In the genomic region with DNA sequence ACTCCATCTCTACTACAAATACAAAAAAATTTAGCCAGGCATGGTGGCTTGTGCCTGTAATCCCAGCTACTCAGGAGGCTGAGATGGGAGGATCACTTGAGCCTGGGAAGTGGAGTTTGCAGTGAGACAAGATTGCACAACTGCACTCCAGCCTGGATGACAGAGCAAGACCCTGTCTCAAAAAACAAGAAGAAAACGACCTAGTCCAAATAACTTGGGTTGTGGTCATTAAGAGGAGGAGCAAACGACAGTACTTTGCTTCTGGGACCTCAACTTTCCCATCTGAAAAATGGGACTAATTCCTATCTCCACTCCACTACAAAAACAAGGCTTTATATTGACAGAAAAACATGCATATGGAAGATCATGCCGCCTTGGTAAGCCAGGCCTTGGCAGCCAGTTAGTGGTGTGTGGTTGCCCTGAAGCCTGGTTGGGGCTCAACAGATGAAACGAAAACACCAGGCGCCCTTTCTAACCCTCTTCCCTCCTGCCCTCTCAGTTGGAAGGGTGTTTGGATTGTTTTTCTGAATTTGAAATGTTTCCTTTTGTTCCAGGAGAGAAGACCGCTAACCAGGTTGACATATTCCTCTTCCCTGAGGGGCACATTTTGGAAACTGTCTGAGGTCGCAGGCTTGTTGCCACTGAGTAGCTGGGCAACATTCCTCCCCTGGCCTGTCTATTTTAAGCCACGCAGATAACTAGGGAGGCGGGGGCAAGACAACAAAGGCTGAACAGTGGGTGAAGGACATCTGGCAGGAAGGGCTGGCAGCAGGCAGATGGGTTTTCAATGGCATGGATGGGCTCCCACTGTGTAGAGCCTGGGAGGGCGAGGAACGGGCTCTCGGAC, we compare ENCODE assay signal across 12 cellular contexts. TPM values are rescaled to one million over a fixed set of nuclear protein-coding genes. Genes with fewer than 3 reads are reported as not detected.
A peak's percentile ranks its signal among the peaks of the same experiment; 100 is the strongest.
DNase-seq lines count a peak whose midpoint lies in the region; ATAC-seq, FAIRE-seq and TF ChIP-seq lines count a peak whose summit lies in the region.
"Had no signal": no experiment of that assay in that cellular context is flagged by ENCODE, and none has a peak within 500 bp of the region (broad histone marks: within the 10 kb centered on the region; RNA-seq: fewer than 3 reads in every experiment).

No MANE protein-coding gene starts in this region.

- H3K79me2 ChIP-seq in HepG2 (ENCODE audit: insufficient read depth, low read length) (no peaks in the 10 kb centered on the region), keratinocyte (ENCODE audit: control insufficient read depth, insufficient read depth, low read length) (no peaks in the 10 kb centered on the region)

- H3K4me3 ChIP-seq in HepG2 (replicated peaks in 1 of 3; ENCODE audit: insufficient read depth in 1 of 3, low read depth in 2 of 3, low read length in 3 of 3): no peak overlapping the region; a peak in 1 of 6 replicates
- no peak overlapping the region for H3K4me3 ChIP-seq in right lobe of liver
- H3K4me3 ChIP-seq in keratinocyte (ENCODE audit: control insufficient read depth in 2 of 3, extremely low read depth in 1 of 3, insufficient read depth in 2 of 3, low read depth in 1 of 3, low read length in 3 of 3): no peak overlapping the region

- no peaks in the 10 kb centered on the region for H3K27me3 Mint-ChIP-seq in activated naive CD8-positive, alpha-beta T cell treated with anti-CD3 and anti-CD28 coated beads for 36 hours
- peaks cover 3% of the 10 kb centered on the region for H3K27me3 Mint-ChIP-seq in activated naive CD8-positive, alpha-beta T cell treated with anti-CD3 and anti-CD28 coated beads, Interleukin-2, amount 50 U/mL, for 24 hours

- no peak overlapping the region for H2AFZ ChIP-seq in HepG2 (ENCODE audit: low read length)
- no peak overlapping the region for H2AFZ ChIP-seq in keratinocyte (ENCODE audit: control insufficient read depth, low read length)

- H3K27me3 ChIP-seq in HepG2 (ENCODE audit: control insufficient read depth in 1 of 2, insufficient read depth in 2 of 2, low read length in 2 of 2): no peaks in the 10 kb centered on the region
- H3K27me3 ChIP-seq in right lobe of liver: no peaks in the 10 kb centered on the region
- H3K27me3 ChIP-seq in keratinocyte (ENCODE audit: control insufficient read depth, extremely low read depth, insufficient read depth, low read length): no peaks in the 10 kb centered on the region

- no TSS peak for BruUV-seq in HepG2 (replicated peaks; lab: Mats Ljungman, UMichigan)

- WGBS in HepG2 (ENCODE audit: low lambda C conversion rate): 39% methylated on average over 12 of the region's 12 CpGs
- 76% methylated on average over 8 of the region's 12 CpGs for WGBS in right lobe of liver (ENCODE audit: insufficient coverage, low coverage, low lambda C conversion rate, missing lambda C conversion rate)

- H4K20me1 ChIP-seq in HepG2 (ENCODE audit: insufficient read depth, low read length): no peaks in the 10 kb centered on the region
- no peaks in the 10 kb centered on the region for H4K20me1 ChIP-seq in keratinocyte (ENCODE audit: control insufficient read depth, extremely low read depth, insufficient read depth, low read length)

- dilution Hi-C loops in keratinocyte (cut with MboI; ENCODE audit: extremely low pct_ligation_motif_present, low sequenced_read_pairs): no loop called here

- H3K9me3 ChIP-seq in HepG2 (ENCODE audit: low read length) (no peaks in the 10 kb centered on the region), right lobe of liver (no peaks in the 10 kb centered on the region), keratinocyte (ENCODE audit: control insufficient read depth, low read depth, low read length) (no peaks in the 10 kb centered on the region)

- H3K4me3 Mint-ChIP-seq in activated naive CD8-positive, alpha-beta T cell treated with anti-CD3 and anti-CD28 coated beads for 36 hours: no peak overlapping the region
- no peak overlapping the region for H3K4me3 Mint-ChIP-seq in activated naive CD8-positive, alpha-beta T cell treated with anti-CD3 and anti-CD28 coated beads, Interleukin-2, amount 50 U/mL, for 24 hours

- CTCF ChIA-PET in HepG2 (lab: Yijun Ruan, JAX; ENCODE audit: low intra/inter-chr PET ratio, low total read pairs): no interaction called here

- H3K9me3 Mint-ChIP-seq in activated naive CD8-positive, alpha-beta T cell treated with anti-CD3 and anti-CD28 coated beads for 36 hours: no peaks in the 10 kb centered on the region
- H3K9me3 Mint-ChIP-seq in activated naive CD8-positive, alpha-beta T cell treated with anti-CD3 and anti-CD28 coated beads, Interleukin-2, amount 50 U/mL, for 24 hours: no peaks in the 10 kb centered on the region

- peak overlapping the region; percentile 32; the same call in 1 of the 2 replicates for H3K4me2 ChIP-seq in HepG2 (ENCODE audit: low read depth, low read length)
- no peak overlapping the region for H3K4me2 ChIP-seq in keratinocyte (ENCODE audit: control insufficient read depth, extremely low read depth, insufficient read depth, low read depth, low read length)

- no peaks in the 10 kb centered on the region for H3K36me3 ChIP-seq in HepG2 (replicated peaks in 1 of 2; ENCODE audit: control insufficient read depth in 1 of 2, insufficient read depth in 2 of 2, low read length in 2 of 2)
- no peaks in the 10 kb centered on the region for H3K36me3 ChIP-seq in right lobe of liver
- no peaks in the 10 kb centered on the region for H3K36me3 ChIP-seq in keratinocyte (ENCODE audit: control insufficient read depth in 2 of 2, extremely low read depth in 1 of 2, insufficient read depth in 2 of 2, low read length in 2 of 2)

- in situ Hi-C loops in HepG2 (cut with HindIII; ENCODE audit: extremely low pct_ligation_motif_present, low pct_unique_long_range_greater_than_20kb): no loop called here

- no peak for TF ChIP-seq RAD21 in HepG2 (CRISPR knock-in tag; IDR thresholded peaks at IDR 0.05)

- peak; percentile 65 for ATAC-seq in HepG2
- ATAC-seq in right lobe of liver: no peak
- no peak for ATAC-seq in activated naive CD8-positive, alpha-beta T cell treated with anti-CD3 and anti-CD28 coated beads, Interleukin-2, amount 50 U/mL, for 24 hours

- POLR2A ChIA-PET in HepG2 (lab: Yijun Ruan, JAX): no interaction called here

- FAIRE-seq in HepG2 (lab: Jason Lieb, UNC) (no peak), keratinocyte (lab: Jason Lieb, UNC) (peak; percentile 17)

- TF ChIP-seq CTCF in HepG2 (CRISPR knock-in tag; IDR thresholded peaks at IDR 0.05): no peak
- TF ChIP-seq CTCF in right lobe of liver (IDR thresholded peaks at IDR 0.05): no peak
- no peak for TF ChIP-seq CTCF in keratinocyte (optimal IDR thresholded peaks at IDR 0.05 in 1 of 3, IDR thresholded peaks at IDR 0.05 in 1 of 3, conservative IDR thresholded peaks at IDR 0.05 in 1 of 3; ENCODE audit: extremely low read depth in 1 of 3, insufficient read depth in 2 of 3, low read length in 3 of 3)

- H3K9ac ChIP-seq in HepG2 (ENCODE audit: insufficient read depth, low read depth, low read length) (no peak overlapping the region), keratinocyte (ENCODE audit: control insufficient read depth, extremely low read depth, insufficient read depth, low read length) (no peak overlapping the region)

- peaks cover 36% of the 10 kb centered on the region for H3K4me1 ChIP-seq in HepG2 (ENCODE audit: insufficient read depth, low read length)
- no peaks in the 10 kb centered on the region for H3K4me1 ChIP-seq in right lobe of liver
- H3K4me1 ChIP-seq in keratinocyte (ENCODE audit: control insufficient read depth, extremely low read depth, insufficient read depth, low read length): no peaks in the 10 kb centered on the region

- intact Hi-C loops in HepG2 (cut with micrococcal nuclease; ENCODE audit: unreplicated experiment) (no loop called here), right lobe of liver (cut with DNase I) (no loop called here)

- DNase-seq in HepG2 (ENCODE audit: low spot score) (no peak), right lobe of liver (no peak), keratinocyte (ENCODE audit: low read depth, low spot score) (no peak), RPMI8226 (no peak), EL (no peak)
- no peak for DNase-seq in activated naive CD8-positive, alpha-beta T cell treated with anti-CD3 and anti-CD28 coated beads for 36 hours
- DNase-seq in activated naive CD8-positive, alpha-beta T cell treated with anti-CD3 and anti-CD28 coated beads, Interleukin-2, amount 50 U/mL, for 24 hours: no peak
- DNase-seq: activated CD8-positive, alpha-beta memory T cell treated with anti-CD3 and anti-CD28 coated beads, Interleukin-2, amount 50 U/mL, for 48 hours; cortex of kidney; MV-4-11; T-helper 1 cell had no signal

- H3K27ac ChIP-seq in HepG2 (ENCODE audit: extremely low read length, insufficient read depth, low read length) (no peak overlapping the region), right lobe of liver (no peak overlapping the region), angular gyrus (ENCODE audit: low read depth, low read length) (peak overlapping the region; percentile 38), keratinocyte (ENCODE audit: control insufficient read depth, insufficient read depth, low read length) (no peak overlapping the region)

- no peaks in the 10 kb centered on the region for H3K36me3 Mint-ChIP-seq in activated naive CD8-positive, alpha-beta T cell treated with anti-CD3 and anti-CD28 coated beads for 36 hours
- no peaks in the 10 kb centered on the region for H3K36me3 Mint-ChIP-seq in activated naive CD8-positive, alpha-beta T cell treated with anti-CD3 and anti-CD28 coated beads, Interleukin-2, amount 50 U/mL, for 24 hours (ENCODE audit: low read depth)

- TF ChIP-seq EP300 in HepG2 (IDR thresholded peaks at IDR 0.05; ENCODE audit: low read depth in 2 of 2, low read length in 2 of 2): no peak
- TF ChIP-seq EP300 in HepG2 (CRISPR knock-in tag; IDR thresholded peaks at IDR 0.05; ENCODE audit: borderline replicate concordance): no peak

- no peaks in the 10 kb centered on the region for H3K4me1 Mint-ChIP-seq in activated naive CD8-positive, alpha-beta T cell treated with anti-CD3 and anti-CD28 coated beads for 36 hours
- no peaks in the 10 kb centered on the region for H3K4me1 Mint-ChIP-seq in activated naive CD8-positive, alpha-beta T cell treated with anti-CD3 and anti-CD28 coated beads, Interleukin-2, amount 50 U/mL, for 24 hours

- no peak overlapping the region for H3K27ac Mint-ChIP-seq in activated naive CD8-positive, alpha-beta T cell treated with anti-CD3 and anti-CD28 coated beads for 36 hours
- H3K27ac Mint-ChIP-seq in activated naive CD8-positive, alpha-beta T cell treated with anti-CD3 and anti-CD28 coated beads, Interleukin-2, amount 50 U/mL, for 24 hours: no peak overlapping the region

- TF ChIP-seq POLR2A in HepG2 (IDR thresholded peaks at IDR 0.05; ENCODE audit: insufficient read depth in 1 of 2, low read depth in 2 of 2, low read length in 2 of 2): no peak
- no peak for TF ChIP-seq POLR2A in right lobe of liver (IDR thresholded peaks at IDR 0.05)

- no peaks in the 10 kb centered on the region for H3K9me1 ChIP-seq in keratinocyte (ENCODE audit: control insufficient read depth, extremely low read depth, insufficient read depth, low read length)

RNA-seq across cellular contexts. Expression of gene VPS37B, which starts 13.7 kb away (rescaled TPM):
- total RNA-seq in HepG2 (2016; rRNA removed; fragmentation: Illumina TruSeq; extraction: Trizol) (5.3 TPM in 2 replicates), right lobe of liver (1 to 10 TPM; 5.2 to 6.7 (median 6.0) TPM)
- total RNA-seq in HepG2 (2016; cell fraction: cytosol; rRNA removed; fragmentation: Illumina TruSeq; extraction: Trizol; ENCODE audit: low read depth): 1.5 and 1.6 TPM in 2 replicates
- total RNA-seq in HepG2 (2016; cell fraction: insoluble cytoplasmic fraction; rRNA removed; fragmentation: Illumina TruSeq; extraction: Trizol): 4.0 and 5.3 TPM in 2 replicates
- 5.1 and 5.2 TPM in 2 replicates for total RNA-seq in HepG2 (2016; cell fraction: membrane; rRNA removed; fragmentation: Illumina TruSeq; extraction: Trizol)
- 3.6 and 4.5 TPM in 2 replicates for total RNA-seq in HepG2 (2016; cell fraction: nucleus; rRNA removed; fragmentation: Illumina TruSeq; extraction: Trizol)
- polyA plus RNA-seq in HepG2 (2011; rRNA removed) (4.6 and 4.8 TPM in 2 replicates), keratinocyte (29.3 to 85.5 TPM (median 34.1 TPM) in 3 replicates)
- 7.4 and 7.7 TPM in 2 replicates for polyA plus RNA-seq in HepG2 (2011; cell fraction: cytosol; rRNA removed)
- polyA plus RNA-seq in HepG2 (2011; cell fraction: nucleus; rRNA removed): 7.8 and 10.1 TPM in 2 replicates
- 4.7 and 5.8 TPM in 2 replicates for polyA plus RNA-seq in HepG2 (2012)
- 1.9 and 2.0 TPM in 2 replicates for polyA plus RNA-seq in HepG2 (2016; cell fraction: cytosol; fragmentation: Illumina TruSeq; extraction: Trizol; ENCODE audit: low read depth)
- polyA plus RNA-seq in HepG2 (2016; cell fraction: insoluble cytoplasmic fraction; fragmentation: Illumina TruSeq; extraction: Trizol; ENCODE audit: low read depth): 6.9 and 8.5 TPM in 2 replicates
- 4.4 and 4.6 TPM in 2 replicates for polyA plus RNA-seq in HepG2 (2016; cell fraction: membrane; fragmentation: Illumina TruSeq; extraction: Trizol; ENCODE audit: low read depth)
- polyA plus RNA-seq in HepG2 (2016; cell fraction: nucleus; fragmentation: Illumina TruSeq; extraction: Trizol; ENCODE audit: insufficient read depth, low read depth): 8.1 and 10.3 TPM in 2 replicates
- polyA minus RNA-seq in HepG2 (2011; rRNA and poly(A)+ RNA removed; ENCODE audit: low replicate concordance): 7.0 and 9.7 TPM in 2 replicates
- 6.2 and 6.3 TPM in 2 replicates for polyA minus RNA-seq in HepG2 (2011; cell fraction: cytosol; rRNA and poly(A)+ RNA removed)
- polyA minus RNA-seq in HepG2 (2011; cell fraction: nucleus; rRNA and poly(A)+ RNA removed): 8.0 and 8.7 TPM in 2 replicates
- 22.7 TPM for polyA plus RNA-seq in keratinocyte (2011; ENCODE audit: low read depth)
- 47.2 and 61.5 TPM in 2 replicates for polyA plus RNA-seq in keratinocyte (2011; cell fraction: cytosol; rRNA removed)
- 73.8 and 86.1 TPM in 2 replicates for polyA plus RNA-seq in keratinocyte (2011; cell fraction: nucleus; rRNA removed)
- polyA plus RNA-seq in keratinocyte (2012; ENCODE audit: low replicate concordance): 37.9 and 59.4 TPM in 2 replicates
- 24.4 to 39.4 TPM (median 29.8 TPM) in 3 replicates for polyA minus RNA-seq in keratinocyte
- 77.5 TPM for polyA minus RNA-seq in keratinocyte (2011; cell fraction: cytosol; rRNA and poly(A)+ RNA removed)
- 33.3 and 50.4 TPM in 2 replicates for polyA minus RNA-seq in keratinocyte (2011; cell fraction: nucleus; rRNA and poly(A)+ RNA removed)
- 10 to 100 TPM; 27.0 to 28.2 TPM for total RNA-seq in activated naive CD8-positive, alpha-beta T cell treated with anti-CD3 and anti-CD28 coated beads for 36 hours

RNA-seq across cellular contexts. Expression of gene ABCB9, which starts 56.6 kb away (rescaled TPM):
- total RNA-seq in HepG2 (2016; rRNA removed; fragmentation: Illumina TruSeq; extraction: Trizol) (3.4 and 6.0 TPM in 2 replicates), right lobe of liver (1 to 10 TPM in 2 of 6 experiments, under 1 TPM in 4; 0.48 to 1.4 (median 0.94) TPM)
- total RNA-seq in HepG2 (2016; cell fraction: cytosol; rRNA removed; fragmentation: Illumina TruSeq; extraction: Trizol; ENCODE audit: low read depth): 2.0 and 2.1 TPM in 2 replicates
- 3.8 and 6.2 TPM in 2 replicates for total RNA-seq in HepG2 (2016; cell fraction: insoluble cytoplasmic fraction; rRNA removed; fragmentation: Illumina TruSeq; extraction: Trizol)
- total RNA-seq in HepG2 (2016; cell fraction: membrane; rRNA removed; fragmentation: Illumina TruSeq; extraction: Trizol): 4.2 and 4.6 TPM in 2 replicates
- total RNA-seq in HepG2 (2016; cell fraction: nucleus; rRNA removed; fragmentation: Illumina TruSeq; extraction: Trizol): 7.6 and 8.0 TPM in 2 replicates
- polyA plus RNA-seq in HepG2 (2011; rRNA removed) (4.8 and 5.1 TPM in 2 replicates), keratinocyte (4.0 to 5.7 TPM (median 4.7 TPM) in 3 replicates)
- polyA plus RNA-seq in HepG2 (2011; cell fraction: cytosol; rRNA removed): 2.5 and 4.1 TPM in 2 replicates
- polyA plus RNA-seq in HepG2 (2011; cell fraction: nucleus; rRNA removed): 9.9 and 12.0 TPM in 2 replicates
- 2.4 and 3.6 TPM in 2 replicates for polyA plus RNA-seq in HepG2 (2012)
- polyA plus RNA-seq in HepG2 (2016; cell fraction: cytosol; fragmentation: Illumina TruSeq; extraction: Trizol; ENCODE audit: low read depth): 0.78 and 1.3 TPM in 2 replicates
- polyA plus RNA-seq in HepG2 (2016; cell fraction: insoluble cytoplasmic fraction; fragmentation: Illumina TruSeq; extraction: Trizol; ENCODE audit: low read depth): 2.3 and 4.0 TPM in 2 replicates
- 1.7 and 2.1 TPM in 2 replicates for polyA plus RNA-seq in HepG2 (2016; cell fraction: membrane; fragmentation: Illumina TruSeq; extraction: Trizol; ENCODE audit: low read depth)
- 12.6 and 14.0 TPM in 2 replicates for polyA plus RNA-seq in HepG2 (2016; cell fraction: nucleus; fragmentation: Illumina TruSeq; extraction: Trizol; ENCODE audit: insufficient read depth, low read depth)
- polyA minus RNA-seq in HepG2 (2011; rRNA and poly(A)+ RNA removed; ENCODE audit: low replicate concordance): 16.7 and 18.1 TPM in 2 replicates
- polyA minus RNA-seq in HepG2 (2011; cell fraction: cytosol; rRNA and poly(A)+ RNA removed): 4.4 and 4.7 TPM in 2 replicates
- 9.8 and 10.9 TPM in 2 replicates for polyA minus RNA-seq in HepG2 (2011; cell fraction: nucleus; rRNA and poly(A)+ RNA removed)
- polyA plus RNA-seq in keratinocyte (2011; ENCODE audit: low read depth): 1.0 TPM
- polyA plus RNA-seq in keratinocyte (2011; cell fraction: cytosol; rRNA removed): 2.5 and 3.3 TPM in 2 replicates
- 7.5 and 11.4 TPM in 2 replicates for polyA plus RNA-seq in keratinocyte (2011; cell fraction: nucleus; rRNA removed)
- 1.7 and 7.0 TPM in 2 replicates for polyA plus RNA-seq in keratinocyte (2012; ENCODE audit: low replicate concordance)
- 11.5 to 18.6 TPM (median 12.6 TPM) in 3 replicates for polyA minus RNA-seq in keratinocyte
- polyA minus RNA-seq in keratinocyte (2011; cell fraction: cytosol; rRNA and poly(A)+ RNA removed): 8.6 TPM
- 9.4 and 10.2 TPM in 2 replicates for polyA minus RNA-seq in keratinocyte (2011; cell fraction: nucleus; rRNA and poly(A)+ RNA removed)
- total RNA-seq in activated naive CD8-positive, alpha-beta T cell treated with anti-CD3 and anti-CD28 coated beads for 36 hours: 1 to 10 TPM; 3.6 TPM
